Comparison of ENCODE assay signal across 1 cellular context in the genomic region with DNA sequence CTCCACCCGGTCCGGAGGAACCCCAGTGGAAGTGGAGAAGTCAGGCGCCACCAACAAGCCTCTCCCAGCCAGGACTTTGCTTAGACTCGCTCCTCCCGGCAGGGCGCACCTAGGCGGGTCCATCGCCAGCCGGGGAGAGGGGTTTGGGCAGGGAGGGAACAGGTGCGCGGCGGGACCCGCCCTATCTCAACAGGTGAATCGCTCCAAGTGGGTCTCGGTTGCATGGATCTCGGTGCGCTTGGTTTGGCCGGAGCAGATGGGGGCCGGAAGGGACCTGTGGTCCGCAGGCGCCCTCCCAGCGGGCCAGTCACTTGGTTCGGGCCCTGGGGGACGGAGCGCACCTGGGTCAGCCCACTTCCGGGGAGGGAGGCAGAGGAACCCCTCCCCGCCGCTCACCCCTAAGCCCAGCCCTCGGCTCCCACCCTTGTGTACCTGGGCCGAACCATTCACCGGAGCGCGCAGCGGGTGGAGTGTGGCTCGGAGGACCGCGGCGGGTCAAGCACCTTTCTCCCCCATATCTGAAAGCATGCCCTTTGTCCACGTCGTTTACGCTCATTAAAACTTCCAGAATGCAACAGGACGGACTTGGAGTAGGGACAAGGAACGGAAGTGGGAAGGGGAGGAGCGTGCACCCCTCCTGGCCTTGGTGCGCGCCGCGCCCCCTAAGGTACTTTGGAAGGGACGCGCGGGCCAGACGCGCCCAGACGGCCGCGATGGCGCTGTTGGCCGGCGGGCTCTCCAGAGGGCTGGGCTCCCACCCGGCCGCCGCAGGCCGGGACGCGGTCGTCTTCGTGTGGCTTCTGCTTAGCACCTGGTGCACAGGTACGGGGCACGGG.
TF ChIP-seq lines count a peak whose summit lies in the region.

Gene LSR, plus strand, starts transcription at position 693 of the 836 bp plus-strand sequence. Its CDS starts 21 bp downstream, at position 714.

TF ChIP-seq in WTC11, 78 proteins besides CTCF, POLR2A, EP300 and RAD21 (continued from another document):
- TF ChIP-seq MAX (CRISPR knock-in tag; IDR thresholded peaks at IDR 0.05) (peak; percentile 45), ZNF121 (CRISPR knock-in tag; IDR thresholded peaks at IDR 0.05) (no peak), ZNF512 (CRISPR knock-in tag; IDR thresholded peaks at IDR 0.05; ENCODE audit: borderline replicate concordance) (no peak), FOXJ3 (CRISPR knock-in tag; IDR thresholded peaks at IDR 0.05; ENCODE audit: borderline replicate concordance) (no peak), JUN (CRISPR knock-in tag; IDR thresholded peaks at IDR 0.05) (no peak)
- TF ChIP-seq, protein P1, sequence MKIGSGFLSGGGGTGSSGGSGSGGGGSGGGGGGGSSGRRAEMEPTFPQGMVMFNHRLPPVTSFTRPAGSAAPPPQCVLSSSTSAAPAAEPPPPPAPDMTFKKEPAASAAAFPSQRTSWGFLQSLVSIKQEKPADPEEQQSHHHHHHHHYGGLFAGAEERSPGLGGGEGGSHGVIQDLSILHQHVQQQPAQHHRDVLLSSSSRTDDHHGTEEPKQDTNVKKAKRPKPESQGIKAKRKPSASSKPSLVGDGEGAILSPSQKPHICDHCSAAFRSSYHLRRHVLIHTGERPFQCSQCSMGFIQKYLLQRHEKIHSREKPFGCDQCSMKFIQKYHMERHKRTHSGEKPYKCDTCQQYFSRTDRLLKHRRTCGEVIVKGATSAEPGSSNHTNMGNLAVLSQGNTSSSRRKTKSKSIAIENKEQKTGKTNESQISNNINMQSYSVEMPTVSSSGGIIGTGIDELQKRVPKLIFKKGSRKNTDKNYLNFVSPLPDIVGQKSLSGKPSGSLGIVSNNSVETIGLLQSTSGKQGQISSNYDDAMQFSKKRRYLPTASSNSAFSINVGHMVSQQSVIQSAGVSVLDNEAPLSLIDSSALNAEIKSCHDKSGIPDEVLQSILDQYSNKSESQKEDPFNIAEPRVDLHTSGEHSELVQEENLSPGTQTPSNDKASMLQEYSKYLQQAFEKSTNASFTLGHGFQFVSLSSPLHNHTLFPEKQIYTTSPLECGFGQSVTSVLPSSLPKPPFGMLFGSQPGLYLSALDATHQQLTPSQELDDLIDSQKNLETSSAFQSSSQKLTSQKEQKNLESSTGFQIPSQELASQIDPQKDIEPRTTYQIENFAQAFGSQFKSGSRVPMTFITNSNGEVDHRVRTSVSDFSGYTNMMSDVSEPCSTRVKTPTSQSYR (CRISPR knock-in tag; IDR thresholded peaks at IDR 0.05), result no peak
- TF ChIP-seq, protein P2, sequence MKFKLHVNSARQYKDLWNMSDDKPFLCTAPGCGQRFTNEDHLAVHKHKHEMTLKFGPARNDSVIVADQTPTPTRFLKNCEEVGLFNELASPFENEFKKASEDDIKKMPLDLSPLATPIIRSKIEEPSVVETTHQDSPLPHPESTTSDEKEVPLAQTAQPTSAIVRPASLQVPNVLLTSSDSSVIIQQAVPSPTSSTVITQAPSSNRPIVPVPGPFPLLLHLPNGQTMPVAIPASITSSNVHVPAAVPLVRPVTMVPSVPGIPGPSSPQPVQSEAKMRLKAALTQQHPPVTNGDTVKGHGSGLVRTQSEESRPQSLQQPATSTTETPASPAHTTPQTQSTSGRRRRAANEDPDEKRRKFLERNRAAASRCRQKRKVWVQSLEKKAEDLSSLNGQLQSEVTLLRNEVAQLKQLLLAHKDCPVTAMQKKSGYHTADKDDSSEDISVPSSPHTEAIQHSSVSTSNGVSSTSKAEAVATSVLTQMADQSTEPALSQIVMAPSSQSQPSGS (CRISPR knock-in tag; IDR thresholded peaks at IDR 0.05; ENCODE audit: borderline replicate concordance, low read depth), result no peak
TF ChIP-seq in WTC11: peak in this region for 36.
